In genomic region chr22:19373450-19373849, GRCh38 we compare ENCODE assay signal across 27 cellular contexts.
"Had no signal": no experiment of that assay in that cellular context is flagged by ENCODE, and none has a peak within 500 bp of the region (broad histone marks: within the 10 kb centered on the region; RNA-seq: fewer than 3 reads in every experiment).

No MANE protein-coding gene starts in this region.

- H3K4me3 ChIP-seq: hepatocyte, left ventricle myocardium inferior, lung, mucosa of descending colon, ovary, right atrium auricular region, right lobe of liver, skin epidermis, suprapubic skin, thoracic aorta, tibial artery, upper lobe of right lung, uterus had no signal

- H3K79me2 ChIP-seq: hepatocyte had no signal

- H3K27me3 ChIP-seq: hepatocyte, ovary, right atrium auricular region, right lobe of liver, suprapubic skin, tibial artery, upper lobe of right lung, uterus had no signal

- H3K27ac Mint-ChIP-seq: natural killer cell treated with Interleukin-12 subunit alpha and Interleukin-12 subunit beta and Interleukin-15 and Interleukin-18, amount 100 ng/mL, for 72 hours; progenitor cell of endocrine pancreas; stimulated activated naive CD8-positive, alpha-beta T cell treated with anti-CD3 and anti-CD28 coated beads, Interleukin-15, Interleukin-2, amounts not matched to agents 100 ng/mL and 50 ng/mL, for 24 hours had no signal

- H3K4me2 ChIP-seq: hepatocyte had no signal

- H3K27me3 Mint-ChIP-seq: naive thymus-derived CD4-positive, alpha-beta T cell; natural killer cell treated with Interleukin-12 subunit alpha and Interleukin-12 subunit beta and Interleukin-15 and Interleukin-18, amount 100 ng/mL, for 72 hours; progenitor cell of endocrine pancreas; stimulated activated naive CD8-positive, alpha-beta T cell treated with anti-CD3 and anti-CD28 coated beads, Interleukin-15, Interleukin-2, amounts not matched to agents 100 ng/mL and 50 ng/mL, for 24 hours had no signal

- H3K4me1 Mint-ChIP-seq: naive thymus-derived CD4-positive, alpha-beta T cell had no signal

- H3K9me3 Mint-ChIP-seq: naive thymus-derived CD4-positive, alpha-beta T cell; natural killer cell treated with Interleukin-12 subunit alpha and Interleukin-12 subunit beta and Interleukin-15 and Interleukin-18, amount 100 ng/mL, for 72 hours; stimulated activated naive CD8-positive, alpha-beta T cell treated with anti-CD3 and anti-CD28 coated beads, Interleukin-15, Interleukin-2, amounts not matched to agents 100 ng/mL and 50 ng/mL, for 24 hours had no signal

- H3K27ac ChIP-seq: hepatocyte, left ventricle myocardium inferior, ovary, right atrium auricular region, right lobe of liver, skin epidermis, suprapubic skin, thoracic aorta, tibial artery, upper lobe of right lung, uterus had no signal

- ATAC-seq: left cardiac atrium; mucosa of descending colon; naive thymus-derived CD4-positive, alpha-beta T cell; natural killer cell treated with Interleukin-12 subunit alpha and Interleukin-12 subunit beta and Interleukin-15 and Interleukin-18, amount 100 ng/mL, for 72 hours; right lobe of liver; upper lobe of right lung had no signal

- H3K4me3 Mint-ChIP-seq: naive thymus-derived CD4-positive, alpha-beta T cell; natural killer cell treated with Interleukin-12 subunit alpha and Interleukin-12 subunit beta and Interleukin-15 and Interleukin-18, amount 100 ng/mL, for 72 hours; stimulated activated naive CD8-positive, alpha-beta T cell treated with anti-CD3 and anti-CD28 coated beads, Interleukin-15, Interleukin-2, amounts not matched to agents 100 ng/mL and 50 ng/mL, for 24 hours had no signal

- H3K9me3 ChIP-seq: left ventricle myocardium inferior, mucosa of descending colon, ovary, right atrium auricular region, right lobe of liver, suprapubic skin, thoracic aorta, tibial artery, upper lobe of right lung, uterus had no signal

- H2AFZ ChIP-seq: hepatocyte had no signal

- DNase-seq: islet precursor cell; kidney glomerular epithelial cell; left cardiac atrium; left ventricle myocardium inferior; midbrain; mucosa of descending colon; naive thymus-derived CD4-positive, alpha-beta T cell; ovary; right lobe of liver; stimulated activated CD4-positive, alpha-beta T cell treated with anti-CD3 and anti-CD28 coated beads, Interleukin-12 subunit alpha, Interleukin-12 subunit beta, amount 100 ng/mL, for 4 hours; stimulated activated CD4-positive, alpha-beta T cell treated with anti-CD3 and anti-CD28 coated beads, Interleukin-15, amount 100 ng/mL, for 24 hours; stimulated activated CD4-positive, alpha-beta T cell treated with anti-CD3 and anti-CD28 coated beads, Interleukin-2, amount 100 ng/mL, for 24 hours; stimulated activated CD4-positive, alpha-beta T cell treated with anti-CD3 and anti-CD28 coated beads, Interleukin-4, amount 100 ng/mL, for 1 hour; stimulated activated naive CD4-positive, alpha-beta T cell; tibial artery; trophoblast cell; upper lobe of right lung; uterus had no signal

- H3K36me3 ChIP-seq: ovary, uterus had no signal

- H3K4me1 ChIP-seq: left ventricle myocardium inferior, right atrium auricular region, suprapubic skin, tibial artery, upper lobe of right lung, uterus had no signal
